22 cellular contexts compared by ENCODE assay signal in genomic region chr2:160646684-160647444, GRCh38.
DNase-seq lines count a peak whose midpoint lies in the region; ATAC-seq and TF ChIP-seq lines count a peak whose summit lies in the region.
"Had no signal": no experiment of that assay in that cellular context is flagged by ENCODE, and none has a peak within 500 bp of the region (broad histone marks: within the 10 kb centered on the region; RNA-seq: fewer than 3 reads in every experiment).

No MANE protein-coding gene starts in this region.

- H4K20me1 ChIP-seq in PC-9 (ENCODE audit: insufficient read depth): no peaks in the 10 kb centered on the region

- ATAC-seq in GM18517 (IDR thresholded peaks at IDR 0.05; ENCODE audit: unreplicated experiment): no peak
- ATAC-seq: heart right ventricle, K562 had no signal

- H3K27ac ChIP-seq in PC-9 (peak overlapping the region; percentile 26; the same call in 1 of the 2 replicates), esophagus (ENCODE audit: low read depth in 2 of 2, low read length in 1 of 2) (peak overlapping the region; percentile 47 to 56), parathyroid adenoma (no peak overlapping the region)
- H3K27ac ChIP-seq: C4-2B, heart right ventricle had no signal

- H3K9me2 ChIP-seq in PC-9 (ENCODE audit: insufficient read depth): no peaks in the 10 kb centered on the region

- H3K79me2 ChIP-seq in PC-9 (ENCODE audit: low read depth) (no peaks in the 10 kb centered on the region), parathyroid adenoma (no peaks in the 10 kb centered on the region)

- H3K27me3 ChIP-seq in PC-9 (ENCODE audit: insufficient read depth, low read depth): no peaks in the 10 kb centered on the region
- H3K27me3 ChIP-seq in esophagus (ENCODE audit: control insufficient read depth in 1 of 2, insufficient read depth in 2 of 2, low read length in 2 of 2): no peaks in the 10 kb centered on the region
- no peaks in the 10 kb centered on the region for H3K27me3 ChIP-seq in parathyroid adenoma (ENCODE audit: control insufficient read depth, insufficient read depth, low read length)
- H3K27me3 ChIP-seq: heart right ventricle had no signal

- BruUV-seq in PC-9 (replicated peaks; lab: Mats Ljungman, UMichigan): no TSS peak

- H3K36me3 ChIP-seq in PC-9 (ENCODE audit: low read depth): no peaks in the 10 kb centered on the region
- H3K36me3 ChIP-seq in esophagus (ENCODE audit: control insufficient read depth in 2 of 2, insufficient read depth in 2 of 2, low read length in 1 of 2): no peaks in the 10 kb centered on the region
- no peaks in the 10 kb centered on the region for H3K36me3 ChIP-seq in parathyroid adenoma (ENCODE audit: control insufficient read depth, insufficient read depth, low read length)
- H3K36me3 ChIP-seq: heart right ventricle had no signal

- H3K4me3 ChIP-seq in PC-9 (peak overlapping the region; percentile 64; the same call in 1 of the 2 replicates), esophagus (ENCODE audit: low read depth in 1 of 2, low read length in 2 of 2) (no peak overlapping the region), parathyroid adenoma (ENCODE audit: low read depth, low read length) (no peak overlapping the region)
- H3K4me3 ChIP-seq: K562, lung had no signal

- H2AFZ ChIP-seq in PC-9: no peak overlapping the region
- H2AFZ ChIP-seq in parathyroid adenoma: peak overlapping the region; percentile 48

- H3K9ac ChIP-seq in parathyroid adenoma: no peak overlapping the region

- 48 to 57% methylated on average over 6 of the region's 6 CpGs for WGBS in esophagus, 2 donors

- CTCF ChIA-PET in PC-9 (lab: Charles Lee): interaction anchor here (0.5 to 1.2 kb wide), 2 partner anchors 213 to 323 kb away, joined by 3 to 5 read pairs; no protein-coding TSS in a partner anchor

- in situ Hi-C loops in GM13977 (cut with MboI; ENCODE audit: low pct_unique_long_range_greater_than_20kb, low sequenced_read_pairs, unreplicated experiment): no loop called here

- H3K9me3 ChIP-seq in PC-9 (ENCODE audit: insufficient read depth, low read depth) (no peaks in the 10 kb centered on the region), esophagus (ENCODE audit: control insufficient read depth in 2 of 2, insufficient read depth in 1 of 2, low read depth in 1 of 2, low read length in 1 of 2) (no peaks in the 10 kb centered on the region), parathyroid adenoma (ENCODE audit: control insufficient read depth, low read length) (no peaks in the 10 kb centered on the region)
- H3K9me3 ChIP-seq: heart right ventricle had no signal

- POLR2A ChIA-PET in PC-9 (lab: Charles Lee; ENCODE audit: unreplicated experiment): interaction anchor here (0.5 to 0.6 kb wide), 2 partner anchors 134 to 513 kb away, joined by 6 to 9 read pairs; partner anchors contain the start of gene TANK

- H3F3A ChIP-seq in PC-9 (ENCODE audit: insufficient read depth, low read depth): peaks cover 23% of the 10 kb centered on the region

- intact Hi-C loops in PC-9 (cut with micrococcal nuclease; ENCODE audit: unreplicated experiment): loop anchor here (5.0 kb wide), 1 partner anchor 270 kb away; no protein-coding TSS in a partner anchor

- peak; percentile 2 for DNase-seq in GM13977 (ENCODE audit: low spot score)
- peak; percentile 45 to 82 for DNase-seq in PC-9
- no peak for DNase-seq in activated T-cell treated with anti-CD3 and anti-CD28 coated beads, Interleukin-2, amount 50 U/mL, for 48 hours
- DNase-seq in EL: no peak
- DNase-seq in kidney tubule cell (ENCODE audit: low spot score): no peak
- DNase-seq: ACHN; activated CD4-positive, alpha-beta memory T cell treated with anti-CD3 and anti-CD28 coated beads, Interleukin-2, amount 10 ng/mL, durations not matched to agents 7 days and 5 days; activated naive CD4-positive, alpha-beta T cell treated with Interleukin-2 at 50 U/mL for 16 hours; amygdala; central memory CD4-positive, alpha-beta T cell; heart right ventricle; immature natural killer cell; naive B cell; NCI-H1930; posterior cingulate gyrus; stimulated activated CD4-positive, alpha-beta T cell treated with anti-CD3 and anti-CD28 coated beads, Interleukin-4, amount 100 ng/mL, for 24 hours had no signal

- H3K4me2 ChIP-seq in PC-9 (peak overlapping the region; percentile 92), parathyroid adenoma (ENCODE audit: low read length) (no peak overlapping the region)

- TF ChIP-seq CTCF in GM13977 (IDR thresholded peaks at IDR 0.05; ENCODE audit: extremely low read depth, insufficient read depth, missing control alignments) (no peak), PC-9 (conservative IDR thresholded peaks at IDR 0.05) (no peak), parathyroid adenoma (IDR thresholded peaks at IDR 0.05) (no peak)

- H3K4me1 ChIP-seq in PC-9 (replicated peaks; ENCODE audit: insufficient read depth) (peaks cover 51% of the 10 kb centered on the region), esophagus (ENCODE audit: control insufficient read depth in 2 of 2, insufficient read depth in 2 of 2, low read length in 1 of 2) (peaks cover 5 to 10% of the 10 kb centered on the region in 2 donors), parathyroid adenoma (peaks cover 7% of the 10 kb centered on the region)

Comparison
In these comparisons a context has a peak if more than half of its experiments do, and no peak if none do; other contexts are left out.
1. DNase-seq: peak in GM13977 (single experiment) and PC-9 (2 of 2); none in activated T-cell treated with anti-CD3 and anti-CD28 coated beads, Interleukin-2, amount 50 U/mL, for 48 hours (0 of 2), EL (single experiment) and kidney tubule cell (single experiment).